In the genomic region with DNA sequence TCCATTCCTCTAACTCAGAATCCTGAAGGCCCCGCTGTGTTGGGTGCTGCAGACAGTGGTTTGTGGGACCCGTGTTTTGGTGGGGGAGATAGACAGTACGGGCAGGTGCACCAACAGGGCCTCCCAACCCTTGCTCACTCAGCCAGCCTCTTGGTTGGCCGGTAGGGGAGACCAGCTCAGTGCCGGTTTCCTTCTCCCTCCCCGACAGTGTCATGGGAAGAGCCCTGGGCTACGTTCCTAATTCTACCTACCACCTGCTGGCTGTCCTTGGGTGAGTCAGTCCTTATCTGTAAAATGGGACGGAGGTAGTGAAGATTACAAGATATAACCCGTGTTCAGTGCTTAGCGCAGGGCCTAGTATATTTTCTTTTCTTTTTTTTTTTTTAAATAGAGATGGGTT, we compare ENCODE assay signal across 2 cellular contexts.
TF ChIP-seq lines count a peak whose summit lies in the region.

No MANE protein-coding gene starts in this region.

TF ChIP-seq in HepG2, 621 proteins besides CTCF, POLR2A, EP300 and RAD21:
- TF ChIP-seq NFIC (IDR thresholded peaks at IDR 0.05; ENCODE audit: low read length), result no peak
- TF ChIP-seq, protein P1, sequence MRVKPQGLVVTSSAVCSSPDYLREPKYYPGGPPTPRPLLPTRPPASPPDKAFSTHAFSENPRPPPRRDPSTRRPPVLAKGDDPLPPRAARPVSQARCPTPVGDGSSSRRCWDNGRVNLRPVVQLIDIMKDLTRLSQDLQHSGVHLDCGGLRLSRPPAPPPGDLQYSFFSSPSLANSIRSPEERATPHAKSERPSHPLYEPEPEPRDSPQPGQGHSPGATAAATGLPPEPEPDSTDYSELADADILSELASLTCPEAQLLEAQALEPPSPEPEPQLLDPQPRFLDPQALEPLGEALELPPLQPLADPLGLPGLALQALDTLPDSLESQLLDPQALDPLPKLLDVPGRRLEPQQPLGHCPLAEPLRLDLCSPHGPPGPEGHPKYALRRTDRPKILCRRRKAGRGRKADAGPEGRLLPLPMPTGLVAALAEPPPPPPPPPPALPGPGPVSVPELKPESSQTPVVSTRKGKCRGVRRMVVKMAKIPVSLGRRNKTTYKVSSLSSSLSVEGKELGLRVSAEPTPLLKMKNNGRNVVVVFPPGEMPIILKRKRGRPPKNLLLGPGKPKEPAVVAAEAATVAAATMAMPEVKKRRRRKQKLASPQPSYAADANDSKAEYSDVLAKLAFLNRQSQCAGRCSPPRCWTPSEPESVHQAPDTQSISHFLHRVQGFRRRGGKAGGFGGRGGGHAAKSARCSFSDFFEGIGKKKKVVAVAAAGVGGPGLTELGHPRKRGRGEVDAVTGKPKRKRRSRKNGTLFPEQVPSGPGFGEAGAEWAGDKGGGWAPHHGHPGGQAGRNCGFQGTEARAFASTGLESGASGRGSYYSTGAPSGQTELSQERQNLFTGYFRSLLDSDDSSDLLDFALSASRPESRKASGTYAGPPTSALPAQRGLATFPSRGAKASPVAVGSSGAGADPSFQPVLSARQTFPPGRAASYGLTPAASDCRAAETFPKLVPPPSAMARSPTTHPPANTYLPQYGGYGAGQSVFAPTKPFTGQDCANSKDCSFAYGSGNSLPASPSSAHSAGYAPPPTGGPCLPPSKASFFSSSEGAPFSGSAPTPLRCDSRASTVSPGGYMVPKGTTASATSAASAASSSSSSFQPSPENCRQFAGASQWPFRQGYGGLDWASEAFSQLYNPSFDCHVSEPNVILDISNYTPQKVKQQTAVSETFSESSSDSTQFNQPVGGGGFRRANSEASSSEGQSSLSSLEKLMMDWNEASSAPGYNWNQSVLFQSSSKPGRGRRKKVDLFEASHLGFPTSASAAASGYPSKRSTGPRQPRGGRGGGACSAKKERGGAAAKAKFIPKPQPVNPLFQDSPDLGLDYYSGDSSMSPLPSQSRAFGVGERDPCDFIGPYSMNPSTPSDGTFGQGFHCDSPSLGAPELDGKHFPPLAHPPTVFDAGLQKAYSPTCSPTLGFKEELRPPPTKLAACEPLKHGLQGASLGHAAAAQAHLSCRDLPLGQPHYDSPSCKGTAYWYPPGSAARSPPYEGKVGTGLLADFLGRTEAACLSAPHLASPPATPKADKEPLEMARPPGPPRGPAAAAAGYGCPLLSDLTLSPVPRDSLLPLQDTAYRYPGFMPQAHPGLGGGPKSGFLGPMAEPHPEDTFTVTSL (CRISPR knock-in tag; IDR thresholded peaks at IDR 0.05; ENCODE audit: borderline replicate concordance), result no peak
- 0 out of 2 replicates have a peak, but pooled peaks have one; percentile 5 for TF ChIP-seq ZNF766 (CRISPR knock-in tag; IDR thresholded peaks at IDR 0.05; ENCODE audit: borderline replicate concordance)
- no peak for TF ChIP-seq ARID2 (CRISPR knock-in tag; IDR thresholded peaks at IDR 0.05; ENCODE audit: borderline replicate concordance)
- TF ChIP-seq, protein P2, sequence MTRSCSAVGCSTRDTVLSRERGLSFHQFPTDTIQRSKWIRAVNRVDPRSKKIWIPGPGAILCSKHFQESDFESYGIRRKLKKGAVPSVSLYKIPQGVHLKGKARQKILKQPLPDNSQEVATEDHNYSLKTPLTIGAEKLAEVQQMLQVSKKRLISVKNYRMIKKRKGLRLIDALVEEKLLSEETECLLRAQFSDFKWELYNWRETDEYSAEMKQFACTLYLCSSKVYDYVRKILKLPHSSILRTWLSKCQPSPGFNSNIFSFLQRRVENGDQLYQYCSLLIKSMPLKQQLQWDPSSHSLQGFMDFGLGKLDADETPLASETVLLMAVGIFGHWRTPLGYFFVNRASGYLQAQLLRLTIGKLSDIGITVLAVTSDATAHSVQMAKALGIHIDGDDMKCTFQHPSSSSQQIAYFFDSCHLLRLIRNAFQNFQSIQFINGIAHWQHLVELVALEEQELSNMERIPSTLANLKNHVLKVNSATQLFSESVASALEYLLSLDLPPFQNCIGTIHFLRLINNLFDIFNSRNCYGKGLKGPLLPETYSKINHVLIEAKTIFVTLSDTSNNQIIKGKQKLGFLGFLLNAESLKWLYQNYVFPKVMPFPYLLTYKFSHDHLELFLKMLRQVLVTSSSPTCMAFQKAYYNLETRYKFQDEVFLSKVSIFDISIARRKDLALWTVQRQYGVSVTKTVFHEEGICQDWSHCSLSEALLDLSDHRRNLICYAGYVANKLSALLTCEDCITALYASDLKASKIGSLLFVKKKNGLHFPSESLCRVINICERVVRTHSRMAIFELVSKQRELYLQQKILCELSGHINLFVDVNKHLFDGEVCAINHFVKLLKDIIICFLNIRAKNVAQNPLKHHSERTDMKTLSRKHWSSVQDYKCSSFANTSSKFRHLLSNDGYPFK (CRISPR knock-in tag; IDR thresholded peaks at IDR 0.05; ENCODE audit: borderline replicate concordance), result no peak
TF ChIP-seq in HepG2: peak in this region for 1.

TF ChIP-seq in HEK293T, 16 proteins besides CTCF, POLR2A, EP300 and RAD21:
- TF ChIP-seq CTBP1 (IDR thresholded peaks at IDR 0.05; ENCODE audit: borderline replicate concordance) (no peak), SUZ12 (IDR thresholded peaks at IDR 0.05) (no peak), L3MBTL2 (conservative IDR thresholded peaks at IDR 0.05) (no peak)
TF ChIP-seq in HEK293T: peak in this region for 0.
